ENCODE assay signal across 26 cellular contexts in genomic region chr9:126830827-126831226, GRCh38. TPM values are rescaled to one million over a fixed set of nuclear protein-coding genes. Genes with fewer than 3 reads are reported as not detected.
DNase-seq lines count a peak whose midpoint lies in the region; ATAC-seq and TF ChIP-seq lines count a peak whose summit lies in the region.
"Had no signal": no experiment of that assay in that cellular context is flagged by ENCODE, and none has a peak within 500 bp of the region (broad histone marks: within the 10 kb centered on the region; RNA-seq: fewer than 3 reads in every experiment).

No MANE protein-coding gene starts in this region.

- H3K27me3 Mint-ChIP-seq in activated CD4-positive, alpha-beta T cell treated with anti-CD3 and anti-CD28 coated beads for 36 hours: no peaks in the 10 kb centered on the region
- H3K27me3 Mint-ChIP-seq in activated naive CD8-positive, alpha-beta T cell treated with anti-CD3 and anti-CD28 coated beads for 36 hours: no peaks in the 10 kb centered on the region
- H3K27me3 Mint-ChIP-seq in activated naive CD8-positive, alpha-beta T cell treated with anti-CD3 and anti-CD28 coated beads, Interleukin-2, amount 50 U/mL, for 24 hours: no peaks in the 10 kb centered on the region
- H3K27me3 Mint-ChIP-seq in activated CD8-positive, alpha-beta T cell treated with anti-CD3 and anti-CD28 coated beads, Interleukin-2, amount 10 ng/mL, durations not matched to agents 7 days and 5 days (ENCODE audit: low read depth): no peaks in the 10 kb centered on the region
- H3K27me3 Mint-ChIP-seq: CD4-positive, alpha-beta memory T cell had no signal

- ATAC-seq in activated CD4-positive, alpha-beta T cell treated with anti-CD3 and anti-CD28 coated beads for 36 hours: peak; percentile 33
- no peak for ATAC-seq in activated naive CD8-positive, alpha-beta T cell treated with anti-CD3 and anti-CD28 coated beads, Interleukin-2, amount 50 U/mL, for 24 hours
- peak; percentile 69 for ATAC-seq in activated CD8-positive, alpha-beta T cell treated with anti-CD3 and anti-CD28 coated beads, Interleukin-2, amount 10 ng/mL, durations not matched to agents 7 days and 5 days
- ATAC-seq in HG02610 (IDR thresholded peaks at IDR 0.05; ENCODE audit: unreplicated experiment): no peak
- ATAC-seq in GM18519 (IDR thresholded peaks at IDR 0.05; ENCODE audit: low FRiP score, unreplicated experiment): no peak
- ATAC-seq: HCT116, Right ventricle myocardium inferior had no signal

- no peak for DNase-seq in activated CD4-positive, alpha-beta T cell treated with anti-CD3 and anti-CD28 coated beads for 36 hours
- no peak for DNase-seq in activated CD4-positive, alpha-beta T cell treated with anti-CD3 and anti-CD28 coated beads, Interleukin-2, amount 50 U/mL, for 4 hours
- no peak for DNase-seq in activated naive CD8-positive, alpha-beta T cell treated with anti-CD3 and anti-CD28 coated beads for 36 hours
- DNase-seq in activated naive CD8-positive, alpha-beta T cell treated with anti-CD3 and anti-CD28 coated beads, Interleukin-2, amount 50 U/mL, for 24 hours: no peak
- DNase-seq in activated CD8-positive, alpha-beta T cell treated with anti-CD3 and anti-CD28 coated beads, Interleukin-2, amount 10 ng/mL, durations not matched to agents 7 days and 5 days: no peak
- no peak for DNase-seq in brain microvascular endothelial cell
- DNase-seq: ACHN; Caco-2; CD4-positive, alpha-beta memory T cell; DMS 273 treated with DMSO at 0.1 percent for 48 hours; DMS79 treated with DMSO at 0.1 percent for 48 hours; IMR-90; Karpas-422; MV-4-11; NCI-H1105 treated with DMSO at 0.1 percent for 48 hours; NCI-H2029 treated with DMSO at 0.1 percent for 48 hours; NCI-H2171 treated with DMSO at 0.1 percent for 48 hours; NCI-H524 treated with DMSO at 0.1 percent for 48 hours; NCI-H82; OCI-M1 had no signal

- intact Hi-C loops in activated CD4-positive, alpha-beta T cell treated with anti-CD3 and anti-CD28 coated beads for 36 hours (cut with DNase I, micrococcal nuclease): no loop called here

- in situ Hi-C loops in brain microvascular endothelial cell (cut with HindIII; ENCODE audit: low pct_ligation_motif_present, low sequenced_read_pairs): no loop called here

- no peak overlapping the region for H3K27ac Mint-ChIP-seq in activated CD4-positive, alpha-beta T cell treated with anti-CD3 and anti-CD28 coated beads for 36 hours
- peak overlapping the region; percentile 4 for H3K27ac Mint-ChIP-seq in activated naive CD8-positive, alpha-beta T cell treated with anti-CD3 and anti-CD28 coated beads for 36 hours
- no peak overlapping the region for H3K27ac Mint-ChIP-seq in activated naive CD8-positive, alpha-beta T cell treated with anti-CD3 and anti-CD28 coated beads, Interleukin-2, amount 50 U/mL, for 24 hours
- peak overlapping the region; percentile 17 for H3K27ac Mint-ChIP-seq in activated CD8-positive, alpha-beta T cell treated with anti-CD3 and anti-CD28 coated beads, Interleukin-2, amount 10 ng/mL, durations not matched to agents 7 days and 5 days

- peaks cover 35% of the 10 kb centered on the region for H3K36me3 Mint-ChIP-seq in activated CD4-positive, alpha-beta T cell treated with anti-CD3 and anti-CD28 coated beads for 36 hours (ENCODE audit: low read depth)
- peaks cover 25% of the 10 kb centered on the region for H3K36me3 Mint-ChIP-seq in activated naive CD8-positive, alpha-beta T cell treated with anti-CD3 and anti-CD28 coated beads for 36 hours
- peaks cover 42% of the 10 kb centered on the region for H3K36me3 Mint-ChIP-seq in activated naive CD8-positive, alpha-beta T cell treated with anti-CD3 and anti-CD28 coated beads, Interleukin-2, amount 50 U/mL, for 24 hours (ENCODE audit: low read depth)
- peaks cover 43% of the 10 kb centered on the region for H3K36me3 Mint-ChIP-seq in activated CD8-positive, alpha-beta T cell treated with anti-CD3 and anti-CD28 coated beads, Interleukin-2, amount 10 ng/mL, durations not matched to agents 7 days and 5 days (ENCODE audit: low read depth)

- no peaks in the 10 kb centered on the region for H3K9me3 Mint-ChIP-seq in activated CD4-positive, alpha-beta T cell treated with anti-CD3 and anti-CD28 coated beads for 36 hours (ENCODE audit: low read depth)
- no peaks in the 10 kb centered on the region for H3K9me3 Mint-ChIP-seq in activated naive CD8-positive, alpha-beta T cell treated with anti-CD3 and anti-CD28 coated beads for 36 hours
- H3K9me3 Mint-ChIP-seq in activated naive CD8-positive, alpha-beta T cell treated with anti-CD3 and anti-CD28 coated beads, Interleukin-2, amount 50 U/mL, for 24 hours: no peaks in the 10 kb centered on the region
- no peaks in the 10 kb centered on the region for H3K9me3 Mint-ChIP-seq in activated CD8-positive, alpha-beta T cell treated with anti-CD3 and anti-CD28 coated beads, Interleukin-2, amount 10 ng/mL, durations not matched to agents 7 days and 5 days (ENCODE audit: insufficient read depth)
- H3K9me3 Mint-ChIP-seq: CD4-positive, alpha-beta memory T cell had no signal

- TF ChIP-seq CTCF in brain microvascular endothelial cell (IDR thresholded peaks at IDR 0.05; ENCODE audit: low read depth, low read length, missing control alignments): no peak

- H3K4me3 ChIP-seq in brain microvascular endothelial cell (ENCODE audit: low read depth, low read length): no peak overlapping the region
- H3K4me3 ChIP-seq: BLaER1 had no signal

- POLR2A ChIA-PET in activated CD4-positive, alpha-beta T cell treated with anti-CD3 and anti-CD28 coated beads for 36 hours (lab: Charles Lee): no interaction called here
- POLR2A ChIA-PET in activated CD8-positive, alpha-beta T cell treated with anti-CD3 and anti-CD28 coated beads, Interleukin-2, amount 10 ng/mL, durations not matched to agents 7 days and 5 days (lab: Charles Lee): interaction anchor here (1.0 to 1.9 kb wide), 2 partner anchors 11 to 26 kb away, joined by 3 to 7 read pairs; partner anchors contain the start of gene ZBTB43

- H3K4me3 Mint-ChIP-seq in activated CD4-positive, alpha-beta T cell treated with anti-CD3 and anti-CD28 coated beads for 36 hours: no peak overlapping the region
- H3K4me3 Mint-ChIP-seq in activated naive CD8-positive, alpha-beta T cell treated with anti-CD3 and anti-CD28 coated beads for 36 hours: no peak overlapping the region
- H3K4me3 Mint-ChIP-seq in activated naive CD8-positive, alpha-beta T cell treated with anti-CD3 and anti-CD28 coated beads, Interleukin-2, amount 50 U/mL, for 24 hours: no peak overlapping the region
- H3K4me3 Mint-ChIP-seq in activated CD8-positive, alpha-beta T cell treated with anti-CD3 and anti-CD28 coated beads, Interleukin-2, amount 10 ng/mL, durations not matched to agents 7 days and 5 days: no peak overlapping the region
- H3K4me3 Mint-ChIP-seq: CD4-positive, alpha-beta memory T cell had no signal

- H3K27ac ChIP-seq in brain microvascular endothelial cell: no peak overlapping the region
- H3K27ac ChIP-seq: 22Rv1, BLaER1 had no signal

- no peaks in the 10 kb centered on the region for H3K27me3 ChIP-seq in brain microvascular endothelial cell (replicated peaks)
- H3K27me3 ChIP-seq: BLaER1 had no signal

- peaks cover 13% of the 10 kb centered on the region for H3K4me1 Mint-ChIP-seq in activated CD4-positive, alpha-beta T cell treated with anti-CD3 and anti-CD28 coated beads for 36 hours
- H3K4me1 Mint-ChIP-seq in activated naive CD8-positive, alpha-beta T cell treated with anti-CD3 and anti-CD28 coated beads for 36 hours: peaks cover 18% of the 10 kb centered on the region
- peaks cover 20% of the 10 kb centered on the region for H3K4me1 Mint-ChIP-seq in activated naive CD8-positive, alpha-beta T cell treated with anti-CD3 and anti-CD28 coated beads, Interleukin-2, amount 50 U/mL, for 24 hours
- H3K4me1 Mint-ChIP-seq in activated CD8-positive, alpha-beta T cell treated with anti-CD3 and anti-CD28 coated beads, Interleukin-2, amount 10 ng/mL, durations not matched to agents 7 days and 5 days (ENCODE audit: low read depth): peaks cover 38% of the 10 kb centered on the region

- CTCF ChIA-PET in activated CD4-positive, alpha-beta T cell treated with anti-CD3 and anti-CD28 coated beads for 36 hours (lab: Charles Lee): interaction anchor here (0.8 kb wide), 1 partner anchor 11 kb away, joined by 4 read pairs; no protein-coding TSS in a partner anchor
- CTCF ChIA-PET in activated CD8-positive, alpha-beta T cell treated with anti-CD3 and anti-CD28 coated beads, Interleukin-2, amount 10 ng/mL, durations not matched to agents 7 days and 5 days (lab: Charles Lee): interaction anchor here (1.1 to 3.2 kb wide), 3 partner anchors 11 to 126 kb away, joined by 4 to 11 read pairs (median 6); no protein-coding TSS in a partner anchor

- H3K36me3 ChIP-seq in brain microvascular endothelial cell (replicated peaks): peaks cover 21% of the 10 kb centered on the region

RNA-seq across cellular contexts. Expression of gene ZBTB43, which starts 26.0 kb away (rescaled TPM):
- total RNA-seq in activated CD4-positive, alpha-beta T cell treated with anti-CD3 and anti-CD28 coated beads for 36 hours: 10 to 100 TPM; 19.3 to 23.0 TPM
- 10 to 100 TPM; 21.5 to 21.6 TPM for total RNA-seq in activated naive CD8-positive, alpha-beta T cell treated with anti-CD3 and anti-CD28 coated beads for 36 hours
- 10 to 100 TPM; 13.6 to 19.1 TPM for total RNA-seq in activated CD8-positive, alpha-beta T cell treated with anti-CD3 and anti-CD28 coated beads, Interleukin-2, amount 10 ng/mL, durations not matched to agents 7 days and 5 days

RNA-seq across cellular contexts. Expression of gene ZBTB34, which starts 29.6 kb away (rescaled TPM):
- total RNA-seq in activated CD4-positive, alpha-beta T cell treated with anti-CD3 and anti-CD28 coated beads for 36 hours: 1 to 10 TPM; 4.2 to 5.0 TPM
- 1 to 10 TPM; 4.4 to 4.7 TPM for total RNA-seq in activated naive CD8-positive, alpha-beta T cell treated with anti-CD3 and anti-CD28 coated beads for 36 hours
- total RNA-seq in activated CD8-positive, alpha-beta T cell treated with anti-CD3 and anti-CD28 coated beads, Interleukin-2, amount 10 ng/mL, durations not matched to agents 7 days and 5 days: 1 to 10 TPM; 7.7 to 8.1 TPM

Comparison
In these comparisons a context has a peak if more than half of its experiments do, and no peak if none do; other contexts are left out.
1. H3K27ac Mint-ChIP-seq: peak in activated naive CD8-positive, alpha-beta T cell treated with anti-CD3 and anti-CD28 coated beads for 36 hours (single experiment) and activated CD8-positive, alpha-beta T cell treated with anti-CD3 and anti-CD28 coated beads, Interleukin-2, amount 10 ng/mL, durations not matched to agents 7 days and 5 days (single experiment); none in activated CD4-positive, alpha-beta T cell treated with anti-CD3 and anti-CD28 coated beads for 36 hours (single experiment) and activated naive CD8-positive, alpha-beta T cell treated with anti-CD3 and anti-CD28 coated beads, Interleukin-2, amount 50 U/mL, for 24 hours (single experiment).
2. ATAC-seq: peak in activated CD4-positive, alpha-beta T cell treated with anti-CD3 and anti-CD28 coated beads for 36 hours (single experiment) and activated CD8-positive, alpha-beta T cell treated with anti-CD3 and anti-CD28 coated beads, Interleukin-2, amount 10 ng/mL, durations not matched to agents 7 days and 5 days (single experiment); none in activated naive CD8-positive, alpha-beta T cell treated with anti-CD3 and anti-CD28 coated beads, Interleukin-2, amount 50 U/mL, for 24 hours (single experiment), HG02610 (single experiment) and GM18519 (single experiment).